Comparison of ENCODE assay signal across 8 cellular contexts in the genomic region with DNA sequence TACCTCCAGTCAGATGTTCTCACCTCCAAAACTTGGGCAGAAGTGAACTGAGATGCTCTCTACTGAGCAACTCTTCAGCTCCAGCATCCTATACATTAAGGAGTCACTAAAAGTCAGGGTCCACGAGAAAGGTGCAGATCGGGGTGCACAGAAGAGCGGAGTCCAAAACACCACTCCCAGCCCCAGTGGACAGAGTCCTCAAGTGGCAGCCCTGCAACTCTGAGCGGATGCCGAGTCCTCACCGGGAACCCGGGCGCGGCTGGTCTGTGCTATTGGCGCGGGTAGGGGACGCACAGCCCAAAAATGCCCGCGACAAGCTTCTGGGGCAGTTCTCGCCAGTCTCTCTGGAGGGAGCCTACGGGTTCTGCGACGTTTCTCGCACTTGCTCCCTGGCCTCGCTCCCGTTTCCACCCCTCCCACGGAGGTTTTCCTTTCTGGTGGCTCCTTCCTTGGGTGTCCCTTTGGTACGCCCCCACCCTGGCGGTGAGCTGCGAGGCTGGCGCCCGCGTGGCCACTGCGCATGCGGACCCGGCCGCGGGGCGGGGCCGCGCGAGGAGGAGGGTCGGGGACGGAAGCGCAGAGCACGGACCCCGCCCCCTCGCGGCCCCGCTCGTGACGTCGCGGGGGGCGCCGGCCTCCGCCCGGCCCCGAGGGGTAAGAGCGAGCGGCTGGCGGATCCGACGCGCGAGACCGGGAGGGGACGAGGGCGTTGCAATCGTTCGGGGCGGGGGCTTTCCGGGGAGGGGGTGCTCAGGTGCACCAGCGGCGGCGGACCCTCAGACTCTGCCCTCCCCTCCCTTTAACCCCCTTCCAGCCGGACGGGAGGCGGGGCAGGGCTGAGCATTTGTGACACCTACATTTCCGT. TPM values are rescaled to one million over a fixed set of nuclear protein-coding genes. Genes with fewer than 3 reads are reported as not detected.
DNase-seq lines count a peak whose midpoint lies in the region; TF ChIP-seq lines count a peak whose summit lies in the region.

A gene with protein sequence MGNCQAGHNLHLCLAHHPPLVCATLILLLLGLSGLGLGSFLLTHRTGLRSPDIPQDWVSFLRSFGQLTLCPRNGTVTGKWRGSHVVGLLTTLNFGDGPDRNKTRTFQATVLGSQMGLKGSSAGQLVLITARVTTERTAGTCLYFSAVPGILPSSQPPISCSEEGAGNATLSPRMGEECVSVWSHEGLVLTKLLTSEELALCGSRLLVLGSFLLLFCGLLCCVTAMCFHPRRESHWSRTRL (plus strand): TSS at position 601 of the 865 bp plus-strand sequence. CDS start 1,065 bp downstream, outside the sequence.

- H3K4me1 ChIP-seq in Loucy (ENCODE audit: insufficient read depth, low read length, poor library complexity, severe bottlenecking) (peaks cover 19% of the 10 kb centered on the region), neural progenitor cell (peaks cover 7% of the 10 kb centered on the region)

- H3K9ac ChIP-seq in Loucy (ENCODE audit: low read depth, low read length, poor library complexity, severe bottlenecking) (peak within 1 kb of the TSS; percentile 88), neural progenitor cell (peak within 1 kb of the TSS; percentile 9)

- H3K9me3 Mint-ChIP-seq in neural progenitor cell = no peaks in the 10 kb centered on the region

- H3K36me3 Mint-ChIP-seq in neural progenitor cell = peaks cover 7% of the 10 kb centered on the region

- H4K20me1 ChIP-seq in Loucy (ENCODE audit: insufficient read depth, low read length, poor library complexity, severe bottlenecking) (no peaks in the 10 kb centered on the region), neural progenitor cell (ENCODE audit: low read depth) (no peaks in the 10 kb centered on the region)

- H3K36me3 ChIP-seq in Loucy (ENCODE audit: insufficient read depth, low read length) (no peaks in the 10 kb centered on the region), neural progenitor cell (no peaks in the 10 kb centered on the region)

- peak within 1 kb of the TSS; percentile 93 for H2AFZ ChIP-seq in Loucy (ENCODE audit: low read length)
- H2AFZ ChIP-seq in neural progenitor cell (replicated peaks) = peak within 1 kb of the TSS; percentile 90

- TF ChIP-seq CTCF in Loucy (conservative IDR thresholded peaks at IDR 0.05; ENCODE audit: low read length) (peak; percentile 35; the same call in 1 of the 2 replicates), foreskin fibroblast (IDR thresholded peaks at IDR 0.05; ENCODE audit: low read depth, low read length) (peak; percentile 33), neural progenitor cell (IDR thresholded peaks at IDR 0.05) (peak; percentile 50)

- peak within 1 kb of the TSS; percentile 100 for H3K4me2 ChIP-seq in Loucy (ENCODE audit: low read depth, low read length, poor library complexity, severe bottlenecking)
- peak within 1 kb of the TSS; percentile 96 for H3K4me2 ChIP-seq in neural progenitor cell

- peak; percentile 90 for DNase-seq in Daoy (ENCODE audit: low read depth)
- DNase-seq in GOT3 (lab: John Stamatoyannopoulos, UW) = peak; percentile 64
- DNase-seq in SIG-M5 (lab: John Stamatoyannopoulos, UW) = peak; percentile 25
- peak; percentile 93 for DNase-seq in activated gamma-delta T cell (lab: John Stamatoyannopoulos, UW)
- DNase-seq in foreskin fibroblast = peak; percentile 86 to 97
- DNase-seq in neural progenitor cell (ENCODE audit: low spot score) = peak; percentile 94
- DNase-seq in stromal cell of bone marrow (ENCODE audit: low read depth) = peak; percentile 75

- H3K4me1 Mint-ChIP-seq in neural progenitor cell = peaks cover 21% of the 10 kb centered on the region

- peak within 1 kb of the TSS; percentile 38 for H3K27ac Mint-ChIP-seq in neural progenitor cell

- H3K27me3 ChIP-seq in Loucy (ENCODE audit: insufficient read depth, low read length, poor library complexity, severe bottlenecking) (no peaks in the 10 kb centered on the region), neural progenitor cell (no peaks in the 10 kb centered on the region)

- H3K4me3 ChIP-seq in Loucy (ENCODE audit: low read length, poor library complexity, severe bottlenecking) = peak within 1 kb of the TSS; percentile 85
- peak within 1 kb of the TSS; percentile 64 to 87 for H3K4me3 ChIP-seq in foreskin fibroblast (ENCODE audit: low read depth in 1 of 2, low read length in 2 of 2)
- peak within 1 kb of the TSS; percentile 66 for H3K4me3 ChIP-seq in neural progenitor cell

- H3K27me3 Mint-ChIP-seq in neural progenitor cell (ENCODE audit: insufficient read depth, low read depth) = peaks cover 2% of the 10 kb centered on the region

- peak within 1 kb of the TSS; percentile 91 for H3K4me3 Mint-ChIP-seq in neural progenitor cell

- no peak within 1 kb of the TSS for H3K27ac ChIP-seq in neural progenitor cell

- H3K9me3 ChIP-seq in Loucy (ENCODE audit: insufficient read depth, low read depth, low read length) = no peaks in the 10 kb centered on the region
- H3K9me3 ChIP-seq in neural progenitor cell (ENCODE audit: low read depth) = no peaks in the 10 kb centered on the region

- peaks cover 6% of the 10 kb centered on the region for H3K79me2 ChIP-seq in Loucy (ENCODE audit: insufficient read depth, low read length)
- no peaks in the 10 kb centered on the region for H3K79me2 ChIP-seq in neural progenitor cell (ENCODE audit: low read depth)

- H3F3A ChIP-seq in Loucy (ENCODE audit: low read depth) (no peaks in the 10 kb centered on the region), neural progenitor cell (ENCODE audit: low read depth) (peaks cover 16% of the 10 kb centered on the region)

- no peaks in the 10 kb centered on the region for H3K9me2 ChIP-seq in Loucy (replicated peaks; ENCODE audit: low read depth, low read length)

RNA-seq across cellular contexts. Expression of the gene that starts here (rescaled TPM):
- 39.8 and 41.9 TPM in 2 replicates for total RNA-seq in Daoy (2014; rRNA removed; shearing (Covaris generic))
- 50.7 and 123 TPM in 2 replicates for total RNA-seq in neural progenitor cell (ENCODE audit: low replicate concordance)

Comparison
In these comparisons a context has a peak if more than half of its experiments do, and no peak if none do; other contexts are left out.
1. DNase-seq: peak in every context shown above with its lines; median percentile 94 in neural progenitor cell; 93 in activated gamma-delta T cell; 92 in foreskin fibroblast; 90 in Daoy; 75 in stromal cell of bone marrow; 64 in GOT3; 25 in SIG-M5.